20 cellular contexts compared by ENCODE assay signal in the genomic region with DNA sequence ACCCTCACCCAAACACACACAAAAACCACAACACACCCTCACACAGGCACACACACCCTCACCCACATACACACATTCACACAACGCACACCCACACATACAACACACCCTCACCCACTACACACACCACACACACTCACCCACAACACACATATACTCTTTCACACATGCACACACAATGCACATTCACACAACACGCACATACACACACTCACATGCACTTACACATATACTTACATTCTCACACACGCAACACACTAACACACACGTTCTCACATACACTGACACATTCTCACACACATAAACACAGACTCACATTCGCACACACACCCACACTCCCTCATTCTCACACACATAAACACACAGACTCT.
"Had no signal": no experiment of that assay in that cellular context is flagged by ENCODE, and none has a peak within 500 bp of the region (broad histone marks: within the 10 kb centered on the region; RNA-seq: fewer than 3 reads in every experiment).

No MANE protein-coding gene starts in this region.

- H3K27me3 ChIP-seq: testis had no signal

- DNase-seq: activated CD4-positive, alpha-beta T cell treated with anti-CD3 and anti-CD28 coated beads for 1 hour; activated gamma-delta T cell treated with Interleukin-2 at 50 U/mL for 16 hours; activated T-cell treated with anti-CD3 and anti-CD28 coated beads, Interleukin-2, amount 50 U/mL, for 1 hour; anterior cingulate cortex; body of pancreas; effector CD4-positive, alpha-beta T cell; glutamatergic neuron; hippocampal formation; kidney glomerular epithelial cell; left lung; naive B cell; retina; spleen; stimulated activated CD4-positive, alpha-beta T cell treated with anti-CD3 and anti-CD28 coated beads, Interleukin-4, amount 100 ng/mL, for 1 hour; stimulated activated naive CD4-positive, alpha-beta T cell; T-helper 9 cell; testis had no signal

- H3K27ac ChIP-seq: body of pancreas, left lung, spleen, testis had no signal

- H3K36me3 ChIP-seq: left lung, spleen had no signal

- H3K4me3 ChIP-seq: body of pancreas, left lung, lung, spleen, testis had no signal

- FAIRE-seq: frontal cortex had no signal

- H3K9me3 ChIP-seq: body of pancreas, left lung, testis had no signal

- ATAC-seq: body of pancreas, esophagus mucosa, left lung had no signal
